ENCODE assay signal across 1 cellular context in the genomic region with DNA sequence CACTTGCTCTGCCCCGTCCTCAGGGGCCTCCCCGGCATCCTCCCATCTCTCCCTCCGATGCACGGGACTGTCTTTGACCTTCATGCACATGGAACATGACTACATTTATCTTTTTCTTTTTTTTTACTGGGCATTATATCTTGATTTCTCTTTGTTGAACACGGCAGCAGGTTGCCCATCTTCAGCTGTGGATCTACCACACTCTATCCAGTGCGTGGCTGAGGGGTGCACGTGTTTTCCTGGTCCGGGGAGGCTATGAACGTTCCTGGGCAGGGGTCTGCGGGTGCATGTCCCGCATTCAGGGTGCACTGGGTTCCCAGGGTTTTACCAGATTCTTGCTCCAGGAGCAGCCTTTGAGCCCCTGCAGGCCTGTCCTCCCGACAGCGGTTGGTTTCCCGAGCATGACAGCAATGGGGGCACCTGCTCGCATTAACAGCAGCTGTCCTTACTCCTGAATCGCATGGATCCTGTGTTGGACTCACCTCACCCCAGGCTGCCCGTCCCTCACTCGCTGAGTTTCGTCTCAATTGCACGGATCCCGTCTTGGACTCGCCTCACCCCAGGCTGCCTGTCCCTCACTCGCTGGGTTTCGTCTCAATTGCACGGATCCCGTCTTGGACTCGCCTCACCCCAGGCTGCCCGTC.
TF ChIP-seq lines count a peak whose summit lies in the region.

No MANE protein-coding gene starts in this region.

TF ChIP-seq in HepG2, 621 proteins besides CTCF, POLR2A, EP300 and RAD21:
- TF ChIP-seq BRD4 (CRISPR knock-in tag; IDR thresholded peaks at IDR 0.05) (no peak), RBFOX2 (IDR thresholded peaks at IDR 0.05; ENCODE audit: low read depth, low read length) (0 out of 2 replicates have a peak, but pooled peaks have one; percentile 22), ZSCAN20 (CRISPR knock-in tag; IDR thresholded peaks at IDR 0.05; ENCODE audit: borderline replicate concordance) (no peak)
